Comparison of ENCODE assay signal across 14 cellular contexts in genomic region chr15:78151075-78151474, GRCh38. TPM values are rescaled to one million over a fixed set of nuclear protein-coding genes. Genes with fewer than 3 reads are reported as not detected.
DNase-seq lines count a peak whose midpoint lies in the region; ATAC-seq and TF ChIP-seq lines count a peak whose summit lies in the region.
"Not testable (repeated sequence)": the region's sequence is repeated elsewhere in the genome, so short reads cannot be mapped to it uniquely, and the experiment has no call there.
"Had no signal": no experiment of that assay in that cellular context is flagged by ENCODE, and none has a peak within 500 bp of the region (broad histone marks: within the 10 kb centered on the region; RNA-seq: fewer than 3 reads in every experiment).

No MANE protein-coding gene starts in this region.

- H3K9me2 ChIP-seq in SU-DHL-6 (replicated peaks; ENCODE audit: insufficient read depth, low read length); neural cell (ENCODE audit: insufficient read depth, low read length): not testable (repeated sequence)

- H3K27me3 Mint-ChIP-seq in CD4-positive, alpha-beta memory T cell; activated CD8-positive, alpha-beta T cell treated with anti-CD3 and anti-CD28 coated beads for 36 hours; activated naive CD8-positive, alpha-beta T cell treated with anti-CD3 and anti-CD28 coated beads for 36 hours: not testable (repeated sequence)

- H3K4me3 Mint-ChIP-seq in CD4-positive, alpha-beta memory T cell: peak overlapping the region; percentile 36 to 96 (median 92)
- H3K4me3 Mint-ChIP-seq in activated CD8-positive, alpha-beta T cell treated with anti-CD3 and anti-CD28 coated beads for 36 hours: peak overlapping the region; percentile 88
- H3K4me3 Mint-ChIP-seq in activated naive CD8-positive, alpha-beta T cell treated with anti-CD3 and anti-CD28 coated beads for 36 hours: peak overlapping the region; percentile 93

- POLR2A ChIA-PET in CD4-positive, alpha-beta memory T cell (lab: Charles Lee; ENCODE audit: partially characterized antibody): interaction anchor here (0.9 to 2.8 kb wide), 2 partner anchors 114 to 287 kb away, joined by 3 to 13 read pairs; partner anchors contain the start of genes DNAJA4 and IREB2
- POLR2A ChIA-PET in activated CD8-positive, alpha-beta T cell treated with anti-CD3 and anti-CD28 coated beads for 36 hours (lab: Charles Lee): interaction anchor here (0.6 to 3.6 kb wide), 4 partner anchors 9 to 390 kb away, joined by 3 to 13 read pairs (median 6); no protein-coding TSS in a partner anchor

- intact Hi-C loops in CD4-positive, alpha-beta memory T cell (cut with micrococcal nuclease); activated CD8-positive, alpha-beta T cell treated with anti-CD3 and anti-CD28 coated beads for 36 hours (cut with micrococcal nuclease); right cardiac atrium (cut with DNase I); stomach (cut with DNase I; ENCODE audit: low total_unique reads): not testable (repeated sequence)

- H3K4me3 ChIP-seq in CD4-positive, alpha-beta memory T cell (ENCODE audit: low read length in 2 of 2); KMS-11 (IDR thresholded peaks at IDR 0.05; ENCODE audit: insufficient read depth, low read depth, low read length); SU-DHL-6 (ENCODE audit: insufficient read depth, low read length, poor library complexity, severe bottlenecking); stomach: not testable (repeated sequence)
- H3K4me3 ChIP-seq in right cardiac atrium (ENCODE audit: low read length) (peak overlapping the region; percentile 93), neural cell (ENCODE audit: low read length) (peak overlapping the region; percentile 95)

- H3K27ac Mint-ChIP-seq in CD4-positive, alpha-beta memory T cell: peak overlapping the region in 4 of 7 donors; percentile 47 to 75 (median 60)
- H3K27ac Mint-ChIP-seq in activated CD8-positive, alpha-beta T cell treated with anti-CD3 and anti-CD28 coated beads for 36 hours; activated naive CD8-positive, alpha-beta T cell treated with anti-CD3 and anti-CD28 coated beads for 36 hours: not testable (repeated sequence)

- not testable (repeated sequence) for H3K27ac ChIP-seq in CD4-positive, alpha-beta memory T cell (ENCODE audit: low read depth, low read length); KMS-11; SU-DHL-6 (ENCODE audit: low read depth, low read length); neural cell (ENCODE audit: low read length); stomach
- H3K27ac ChIP-seq in right cardiac atrium (ENCODE audit: low read length): peak overlapping the region; percentile 80

- ATAC-seq in activated CD8-positive, alpha-beta T cell treated with anti-CD3 and anti-CD28 coated beads for 36 hours; right cardiac atrium: not testable (repeated sequence)

- H3F3A ChIP-seq in SU-DHL-6 (ENCODE audit: insufficient read depth); neural cell (ENCODE audit: insufficient read depth, low read length, poor library complexity, severe bottlenecking): not testable (repeated sequence)

- not testable (repeated sequence) for H4K20me1 ChIP-seq in KMS-11 (ENCODE audit: insufficient read depth); SU-DHL-6 (ENCODE audit: low read depth, low read length); neural cell (ENCODE audit: insufficient read depth)

- H3K36me3 ChIP-seq in CD4-positive, alpha-beta memory T cell (ENCODE audit: insufficient read depth, low read length); KMS-11 (ENCODE audit: insufficient read depth); SU-DHL-6 (ENCODE audit: low read length); neural cell (ENCODE audit: insufficient read depth, low read length); stomach: not testable (repeated sequence)

- H3K9me3 ChIP-seq in CD4-positive, alpha-beta memory T cell (ENCODE audit: control insufficient read depth in 1 of 2, low read length in 2 of 2); SU-DHL-6 (ENCODE audit: insufficient read depth, low read length); right cardiac atrium (ENCODE audit: control insufficient read depth, low read length); neural cell (ENCODE audit: low read length); stomach: not testable (repeated sequence)

- not testable (repeated sequence) for TF ChIP-seq POLR2A in stomach (IDR thresholded peaks at IDR 0.05)

- not testable (repeated sequence) for TF ChIP-seq CTCF in KMS-11 (conservative IDR thresholded peaks at IDR 0.05; ENCODE audit: low read depth, low read length); SU-DHL-6 (IDR thresholded peaks at IDR 0.05; ENCODE audit: insufficient read depth, low read length, poor library complexity, severe bottlenecking); activated CD8-positive, alpha-beta T cell treated with anti-CD3 and anti-CD28 coated beads for 36 hours (IDR thresholded peaks at IDR 0.05); neural cell (IDR thresholded peaks at IDR 0.05; ENCODE audit: poor library complexity, severe bottlenecking); stomach (IDR thresholded peaks at IDR 0.05)

- H3K79me2 ChIP-seq in KMS-11 (ENCODE audit: insufficient read depth, low read depth): peaks cover 44% of the 10 kb centered on the region; the same call in 1 of the 2 replicates
- H3K79me2 ChIP-seq in SU-DHL-6 (ENCODE audit: insufficient read depth, low read length): peaks cover 26% of the 10 kb centered on the region; the same call in 1 of the 2 replicates
- peaks cover 21% of the 10 kb centered on the region for H3K79me2 ChIP-seq in neural cell (replicated peaks; ENCODE audit: insufficient read depth, low read length)

- H3K27me3 ChIP-seq in CD4-positive, alpha-beta memory T cell (ENCODE audit: insufficient read depth, low read length); KMS-11 (ENCODE audit: insufficient read depth, low read depth); SU-DHL-6 (ENCODE audit: low read length); right cardiac atrium (ENCODE audit: control insufficient read depth, insufficient read depth); neural cell (ENCODE audit: insufficient read depth, low read depth, low read length); stomach: not testable (repeated sequence)

- H3K9ac ChIP-seq in KMS-11; neural cell (ENCODE audit: low read length): not testable (repeated sequence)
- peak overlapping the region; percentile 69; the same call in 1 of the 2 replicates for H3K9ac ChIP-seq in SU-DHL-6 (ENCODE audit: low read length)

- TF ChIP-seq RAD21 in neural cell (conservative IDR thresholded peaks at IDR 0.05): not testable (repeated sequence)

- peaks cover 26% of the 10 kb centered on the region for H3K4me1 ChIP-seq in CD4-positive, alpha-beta memory T cell (ENCODE audit: insufficient read depth, low read length)
- H3K4me1 ChIP-seq in KMS-11 (ENCODE audit: low read depth, poor library complexity, severe bottlenecking): peaks cover 32% of the 10 kb centered on the region
- not testable (repeated sequence) for H3K4me1 ChIP-seq in right cardiac atrium (ENCODE audit: control insufficient read depth, insufficient read depth, low read length)
- H3K4me1 ChIP-seq in stomach: peaks cover 13 to 57% (median 33%) of the 10 kb centered on the region in 4 donors

- H3K4me2 ChIP-seq in KMS-11: peak overlapping the region; percentile 58; the same call in 1 of the 2 replicates
- peak overlapping the region; percentile 55 for H3K4me2 ChIP-seq in SU-DHL-6 (ENCODE audit: low read depth, low read length, poor library complexity, severe bottlenecking)
- H3K4me2 ChIP-seq in neural cell (ENCODE audit: low read length): peak overlapping the region; percentile 97

- 95% methylated on average over 8 of the region's 8 CpGs for WGBS in right cardiac atrium
- WGBS in stomach, 5 donors: 94 to 98% (median 96%) methylated on average over 8 of the region's 8 CpGs

- not testable (repeated sequence) for H3K9me3 Mint-ChIP-seq in CD4-positive, alpha-beta memory T cell; activated CD8-positive, alpha-beta T cell treated with anti-CD3 and anti-CD28 coated beads for 36 hours; activated naive CD8-positive, alpha-beta T cell treated with anti-CD3 and anti-CD28 coated beads for 36 hours

- peaks cover 28 to 46% (median 38%) of the 10 kb centered on the region in 4 donors for H3K4me1 Mint-ChIP-seq in CD4-positive, alpha-beta memory T cell
- H3K4me1 Mint-ChIP-seq in activated CD8-positive, alpha-beta T cell treated with anti-CD3 and anti-CD28 coated beads for 36 hours (ENCODE audit: low read depth): peaks cover 39% of the 10 kb centered on the region
- H3K4me1 Mint-ChIP-seq in activated naive CD8-positive, alpha-beta T cell treated with anti-CD3 and anti-CD28 coated beads for 36 hours: peaks cover 47% of the 10 kb centered on the region

- not testable (repeated sequence) for DNase-seq in CD4-positive, alpha-beta memory T cell; activated naive CD8-positive, alpha-beta T cell treated with anti-CD3 and anti-CD28 coated beads for 36 hours; right cardiac atrium
- peak; percentile 30 for DNase-seq in activated CD8-positive, alpha-beta T cell treated with anti-CD3 and anti-CD28 coated beads for 36 hours
- peak; percentile 17 for DNase-seq in stomach

- CTCF ChIA-PET in CD4-positive, alpha-beta memory T cell (lab: Charles Lee; ENCODE audit: partially characterized antibody): interaction anchor here (0.7 to 1.5 kb wide), 2 partner anchors 45 to 184 kb away, joined by 3 to 4 read pairs; no protein-coding TSS in a partner anchor
- CTCF ChIA-PET in activated CD8-positive, alpha-beta T cell treated with anti-CD3 and anti-CD28 coated beads for 36 hours (lab: Charles Lee): not testable (repeated sequence)

- not testable (repeated sequence) for TF ChIP-seq EP300 in neural cell (conservative IDR thresholded peaks at IDR 0.05; ENCODE audit: poor library complexity, severe bottlenecking); stomach (IDR thresholded peaks at IDR 0.05)

- H2AFZ ChIP-seq in KMS-11 (ENCODE audit: low read depth); SU-DHL-6 (ENCODE audit: low read depth, low read length, severe bottlenecking); neural cell (ENCODE audit: low read depth, low read length): not testable (repeated sequence)

- H3K36me3 Mint-ChIP-seq in CD4-positive, alpha-beta memory T cell: peaks cover 0 to 20% of the 10 kb centered on the region in 2 donors
- peaks cover 16% of the 10 kb centered on the region for H3K36me3 Mint-ChIP-seq in activated CD8-positive, alpha-beta T cell treated with anti-CD3 and anti-CD28 coated beads for 36 hours (ENCODE audit: low read depth)
- H3K36me3 Mint-ChIP-seq in activated naive CD8-positive, alpha-beta T cell treated with anti-CD3 and anti-CD28 coated beads for 36 hours: peaks cover 16% of the 10 kb centered on the region

RNA-seq across cellular contexts. Expression of gene IDH3A, which starts 1.9 kb away (rescaled TPM):
- total RNA-seq in CD4-positive, alpha-beta memory T cell: 10 to 100 TPM; 45.1 to 46.8 TPM
- polyA plus RNA-seq in CD4-positive, alpha-beta memory T cell: 10 to 100 TPM; 39.7 to 69.1 TPM
- total RNA-seq in activated CD8-positive, alpha-beta T cell treated with anti-CD3 and anti-CD28 coated beads for 36 hours: 100 to 1,000 TPM; 106 to 110 TPM
- total RNA-seq in activated naive CD8-positive, alpha-beta T cell treated with anti-CD3 and anti-CD28 coated beads for 36 hours: 100 to 1,000 TPM; 149 to 150 TPM
- total RNA-seq in right cardiac atrium: 100 to 1,000 TPM; 288 to 523 (median 472) TPM
- polyA plus RNA-seq in right cardiac atrium: 193 TPM
- 90.7 and 97.9 TPM in 2 replicates for polyA plus RNA-seq in neural cell
- 52.6 and 73.3 TPM in 2 replicates for polyA minus RNA-seq in neural cell
- 100 to 1,000 TPM in 2 of 5 donors, 10 to 100 TPM in 3; 42.9 to 731 (median 68.4) TPM for total RNA-seq in stomach
- polyA plus RNA-seq in stomach: 10 to 100 TPM; 25.5 to 35.3 (median 25.6) TPM

RNA-seq across cellular contexts. Expression of gene CIB2, which starts 19.8 kb away (rescaled TPM):
- 1 to 10 TPM; 1.0 to 1.7 TPM for total RNA-seq in CD4-positive, alpha-beta memory T cell
- polyA plus RNA-seq in CD4-positive, alpha-beta memory T cell: 1 to 10 TPM in 1 of 2 donors, under 1 TPM in 1; 0.56 to 2.2 TPM
- 1 to 10 TPM; 1.6 TPM for total RNA-seq in activated CD8-positive, alpha-beta T cell treated with anti-CD3 and anti-CD28 coated beads for 36 hours
- 1 to 10 TPM; 1.8 to 1.9 TPM for total RNA-seq in activated naive CD8-positive, alpha-beta T cell treated with anti-CD3 and anti-CD28 coated beads for 36 hours
- 10 to 100 TPM; 59.0 to 76.3 (median 64.5) TPM for total RNA-seq in right cardiac atrium
- polyA plus RNA-seq in right cardiac atrium: 55.0 TPM
- 22.6 and 32.4 TPM in 2 replicates for polyA plus RNA-seq in neural cell
- 18.9 and 21.2 TPM in 2 replicates for polyA minus RNA-seq in neural cell
- 10 to 100 TPM in 1 of 5 donors, 1 to 10 TPM in 2, under 1 TPM in 1, not detected in 1; 0.87 to 20.4 (median 3.4) TPM for total RNA-seq in stomach
- 10 to 100 TPM in 1 of 3 donors, 1 to 10 TPM in 1, under 1 TPM in 1; 0.80 to 13.1 (median 5.2) TPM for polyA plus RNA-seq in stomach

RNA-seq across cellular contexts. Expression of gene SH2D7, which starts 58.7 kb away (rescaled TPM):
- total RNA-seq in CD4-positive, alpha-beta memory T cell: not detected
- polyA plus RNA-seq in CD4-positive, alpha-beta memory T cell: not detected
- total RNA-seq in activated CD8-positive, alpha-beta T cell treated with anti-CD3 and anti-CD28 coated beads for 36 hours: not detected
- not detected for total RNA-seq in activated naive CD8-positive, alpha-beta T cell treated with anti-CD3 and anti-CD28 coated beads for 36 hours
- not detected for total RNA-seq in right cardiac atrium
- 0.02 TPM for polyA plus RNA-seq in right cardiac atrium
- not detected in 2 replicates for polyA plus RNA-seq in neural cell
- polyA minus RNA-seq in neural cell: not detected in 2 replicates
- total RNA-seq in stomach: under 1 TPM in 2 of 5 donors, not detected in 3; 0.29 to 0.45 TPM
- not detected for polyA plus RNA-seq in stomach
- total RNA-seq: esophagus muscularis mucosa, frontal cortex, H7, left ventricle myocardium superior, omental fat pad had no signal
- polyA plus RNA-seq: AG04450 had no signal
